In the genomic region with DNA sequence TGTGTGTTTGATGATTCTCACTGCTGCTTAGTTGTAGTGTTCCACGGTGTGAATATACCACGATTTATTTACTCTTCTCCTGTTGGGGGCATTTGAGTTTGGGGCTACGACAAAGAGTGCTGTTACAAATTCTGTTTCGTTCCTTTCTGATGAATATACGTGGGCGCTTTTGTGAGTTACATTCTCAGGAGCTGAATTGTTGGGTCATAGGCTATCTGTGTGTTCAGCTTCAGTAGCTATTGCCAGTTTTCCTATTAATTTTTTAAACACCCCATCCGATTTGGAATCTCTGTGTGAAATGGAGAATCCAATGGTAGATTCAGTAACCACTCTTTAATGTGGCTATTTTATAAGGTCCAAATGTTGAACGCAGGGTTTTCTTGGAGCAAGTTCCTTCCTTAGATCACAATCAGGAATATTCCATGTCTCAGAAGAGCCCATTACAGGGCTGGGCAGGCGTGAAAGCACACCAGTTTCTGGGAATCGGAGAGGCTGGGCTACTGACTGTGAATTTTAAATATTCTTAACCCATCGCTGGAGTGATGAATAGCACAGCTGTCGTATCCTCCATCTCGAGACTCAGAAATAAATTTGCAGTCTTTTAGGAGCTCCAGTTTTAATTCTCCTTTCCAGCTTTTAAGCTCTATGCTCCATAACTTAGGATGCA, we compare ENCODE assay signal across 14 cellular contexts.
A peak's percentile ranks its signal among the peaks of the same experiment; 100 is the strongest.
DNase-seq lines count a peak whose midpoint lies in the region; ATAC-seq and TF ChIP-seq lines count a peak whose summit lies in the region.
"Had no signal": no experiment of that assay in that cellular context is flagged by ENCODE, and none has a peak within 500 bp of the region (broad histone marks: within the 10 kb centered on the region; RNA-seq: fewer than 3 reads in every experiment).

No MANE protein-coding gene starts in this region.

- POLR2A ChIA-PET in naive thymus-derived CD8-positive, alpha-beta T cell (lab: Charles Lee), result interaction anchor here (0.6 kb wide), 1 partner anchor 104 kb away, joined by 5 read pairs; no protein-coding TSS in a partner anchor

- ATAC-seq in stimulated activated naive CD8-positive, alpha-beta T cell treated with anti-CD3 and anti-CD28 coated beads, Interleukin-15, Interleukin-2, amounts not matched to agents 100 U/mL and 50 U/mL, for 24 hours, result no peak
- ATAC-seq in naive thymus-derived CD8-positive, alpha-beta T cell, result no peak

- H3K27me3 Mint-ChIP-seq in stimulated activated naive CD8-positive, alpha-beta T cell treated with anti-CD3 and anti-CD28 coated beads, Interleukin-15, Interleukin-2, amounts not matched to agents 100 ng/mL and 50 ng/mL, for 24 hours, result no peaks in the 10 kb centered on the region
- no peaks in the 10 kb centered on the region for H3K27me3 Mint-ChIP-seq in naive thymus-derived CD8-positive, alpha-beta T cell
- peaks cover 7% of the 10 kb centered on the region for H3K27me3 Mint-ChIP-seq in osteocyte (ENCODE audit: unreplicated experiment)

- no peak for TF ChIP-seq POLR2A in ovary (IDR thresholded peaks at IDR 0.05)
- TF ChIP-seq POLR2A in Peyer's patch (IDR thresholded peaks at IDR 0.05), result no peak

- 14 to 33% (median 27%) methylated on average over 13 of the region's 13 CpGs for WGBS in ovary, 3 donors

- intact Hi-C loops in ovary (cut with DNase I), result no loop called here

- H3K4me3 Mint-ChIP-seq in stimulated activated naive CD8-positive, alpha-beta T cell treated with anti-CD3 and anti-CD28 coated beads, Interleukin-15, Interleukin-2, amounts not matched to agents 100 ng/mL and 50 ng/mL, for 24 hours, result peak overlapping the region; percentile 58
- H3K4me3 Mint-ChIP-seq in naive thymus-derived CD8-positive, alpha-beta T cell, result peak overlapping the region in 7 of 10 donors; percentile 2 to 57 (median 34)
- H3K4me3 Mint-ChIP-seq in osteocyte (ENCODE audit: unreplicated experiment), result no peak overlapping the region

- H3K36me3 ChIP-seq in duodenal mucosa (ENCODE audit: control insufficient read depth in 1 of 2, insufficient read depth in 2 of 2, low read length in 2 of 2), result no peaks in the 10 kb centered on the region
- H3K36me3 ChIP-seq in ovary, result no peaks in the 10 kb centered on the region
- no peaks in the 10 kb centered on the region for H3K36me3 ChIP-seq in Peyer's patch

- peaks cover 11% of the 10 kb centered on the region for H3K9me3 Mint-ChIP-seq in stimulated activated naive CD8-positive, alpha-beta T cell treated with anti-CD3 and anti-CD28 coated beads, Interleukin-15, Interleukin-2, amounts not matched to agents 100 ng/mL and 50 ng/mL, for 24 hours
- peaks cover 0 to 2% (median 0%) of the 10 kb centered on the region in 9 donors for H3K9me3 Mint-ChIP-seq in naive thymus-derived CD8-positive, alpha-beta T cell
- H3K9me3 Mint-ChIP-seq in osteocyte (ENCODE audit: unreplicated experiment), result peaks cover 3% of the 10 kb centered on the region

- H3K4me1 ChIP-seq in duodenal mucosa (ENCODE audit: control insufficient read depth in 1 of 2, insufficient read depth in 2 of 2, low read length in 2 of 2), result peaks cover 0 to 7% of the 10 kb centered on the region in 2 donors
- peaks cover 10% of the 10 kb centered on the region for H3K4me1 ChIP-seq in ovary (ENCODE audit: insufficient read depth)
- H3K4me1 ChIP-seq in Peyer's patch, result peaks cover 0 to 8% (median 3%) of the 10 kb centered on the region in 4 donors

- H3K27me3 ChIP-seq in duodenal mucosa (ENCODE audit: control insufficient read depth in 1 of 2, insufficient read depth in 2 of 2, low read length in 2 of 2) (no peaks in the 10 kb centered on the region), ovary (no peaks in the 10 kb centered on the region), Peyer's patch (no peaks in the 10 kb centered on the region)

- DNase-seq in stimulated activated naive CD8-positive, alpha-beta T cell treated with anti-CD3 and anti-CD28 coated beads, Interleukin-15, Interleukin-2, amounts not matched to agents 100 U/mL and 50 U/mL, for 24 hours, result no peak
- no peak for DNase-seq in naive thymus-derived CD8-positive, alpha-beta T cell
- DNase-seq in ovary (no peak), osteocyte (ENCODE audit: extremely low spot score, unreplicated experiment) (no peak), SHP77 (lab: John Stamatoyannopoulos, UW) (no peak), Peyer's patch (no peak)
- DNase-seq: activated CD4-positive, CD25-positive, alpha-beta regulatory T cell; DMS79 treated with DMSO at 0.1 percent for 48 hours; NCI-H1105 treated with DMSO at 0.1 percent for 48 hours; NCI-H345; OCI-M1; trophoblast cell had no signal

- H3K9me3 ChIP-seq in duodenal mucosa (ENCODE audit: control insufficient read depth in 1 of 2, low read length in 2 of 2), result no peaks in the 10 kb centered on the region
- H3K9me3 ChIP-seq in ovary, result no peaks in the 10 kb centered on the region
- no peaks in the 10 kb centered on the region for H3K9me3 ChIP-seq in Peyer's patch

- peaks cover 12% of the 10 kb centered on the region for H3K36me3 Mint-ChIP-seq in stimulated activated naive CD8-positive, alpha-beta T cell treated with anti-CD3 and anti-CD28 coated beads, Interleukin-15, Interleukin-2, amounts not matched to agents 100 ng/mL and 50 ng/mL, for 24 hours (ENCODE audit: low read depth)
- H3K36me3 Mint-ChIP-seq in naive thymus-derived CD8-positive, alpha-beta T cell, result peaks cover 0 to 24% (median 6%) of the 10 kb centered on the region in 3 donors
- no peaks in the 10 kb centered on the region for H3K36me3 Mint-ChIP-seq in osteocyte (ENCODE audit: unreplicated experiment)

- no peak for TF ChIP-seq CTCF in ovary (IDR thresholded peaks at IDR 0.05)
- no peak for TF ChIP-seq CTCF in osteocyte (IDR thresholded peaks at IDR 0.05)
- TF ChIP-seq CTCF in Peyer's patch (IDR thresholded peaks at IDR 0.05), result no peak

- H3K27ac Mint-ChIP-seq in stimulated activated naive CD8-positive, alpha-beta T cell treated with anti-CD3 and anti-CD28 coated beads, Interleukin-15, Interleukin-2, amounts not matched to agents 100 ng/mL and 50 ng/mL, for 24 hours, result peak overlapping the region; percentile 81
- H3K27ac Mint-ChIP-seq in naive thymus-derived CD8-positive, alpha-beta T cell, result peak overlapping the region in 6 of 10 donors; percentile 15 to 85 (median 74)
- H3K27ac Mint-ChIP-seq in osteocyte (ENCODE audit: unreplicated experiment), result no peak overlapping the region

- peak overlapping the region; percentile 24 for H3K27ac ChIP-seq in duodenal mucosa (ENCODE audit: low read depth, low read length)
- H3K27ac ChIP-seq in ovary, result no peak overlapping the region
- H3K27ac ChIP-seq in Peyer's patch, result no peak overlapping the region

- no peak overlapping the region for H3K9ac ChIP-seq in duodenal mucosa (ENCODE audit: low read depth in 1 of 2, low read length in 2 of 2)

- TF ChIP-seq EP300 in ovary (IDR thresholded peaks at IDR 0.05), result no peak

- no peak overlapping the region for H3K4me3 ChIP-seq in duodenal mucosa (ENCODE audit: low read depth in 1 of 2, low read length in 2 of 2)
- no peak overlapping the region for H3K4me3 ChIP-seq in ovary
- no peak overlapping the region for H3K4me3 ChIP-seq in Peyer's patch

- peaks cover 73% of the 10 kb centered on the region for H3K4me1 Mint-ChIP-seq in stimulated activated naive CD8-positive, alpha-beta T cell treated with anti-CD3 and anti-CD28 coated beads, Interleukin-15, Interleukin-2, amounts not matched to agents 100 ng/mL and 50 ng/mL, for 24 hours (ENCODE audit: low read depth)
- H3K4me1 Mint-ChIP-seq in naive thymus-derived CD8-positive, alpha-beta T cell, result peaks cover 39 to 80% (median 73%) of the 10 kb centered on the region in 4 donors
- peaks cover 32% of the 10 kb centered on the region for H3K4me1 Mint-ChIP-seq in osteocyte (ENCODE audit: unreplicated experiment)
